ENCODE assay signal across 8 cellular contexts in genomic region chr13:60267498-60268202, GRCh38.
A peak's percentile ranks its signal among the peaks of the same experiment; 100 is the strongest.
DNase-seq lines count a peak whose midpoint lies in the region; ATAC-seq and TF ChIP-seq lines count a peak whose summit lies in the region.

No MANE protein-coding gene starts in this region.

- H3K4me1 Mint-ChIP-seq in chondrocyte (ENCODE audit: low read depth), result peaks cover 16% of the 10 kb centered on the region

- H3K27me3 ChIP-seq in right atrium auricular region (no peaks in the 10 kb centered on the region), skeletal muscle satellite cell (ENCODE audit: control insufficient read depth, insufficient read depth, low read length) (peaks cover 17% of the 10 kb centered on the region)

- H3K27ac Mint-ChIP-seq in chondrocyte (ENCODE audit: unreplicated experiment), result no peak overlapping the region

- ATAC-seq in HG02884 (IDR thresholded peaks at IDR 0.05; ENCODE audit: unreplicated experiment), result peak; percentile 88

- H3K36me3 Mint-ChIP-seq in chondrocyte (ENCODE audit: low read depth), result no peaks in the 10 kb centered on the region

- TF ChIP-seq CTCF in right atrium auricular region (IDR thresholded peaks at IDR 0.05) (no peak), chondrocyte (IDR thresholded peaks at IDR 0.05) (no peak)

- no peak overlapping the region for H3K27ac ChIP-seq in right atrium auricular region

- H3K36me3 ChIP-seq in right atrium auricular region (no peaks in the 10 kb centered on the region), skeletal muscle satellite cell (ENCODE audit: insufficient read depth, low read length) (no peaks in the 10 kb centered on the region)

- H3K27me3 Mint-ChIP-seq in chondrocyte (ENCODE audit: low read depth), result no peaks in the 10 kb centered on the region

- DNase-seq in NCI-H1417 (lab: John Stamatoyannopoulos, UW) (peak; percentile 41 to 89 (median 86)), NCI-H1417 treated with DMSO at 0.1 percent for 48 hours (lab: John Stamatoyannopoulos, UW) (no peak), SW480 (ENCODE audit: low spot score) (peak; percentile 11), right atrium auricular region (ENCODE audit: low spot score) (no peak), chondrocyte (ENCODE audit: low spot score) (no peak), NCI-H1048 (lab: John Stamatoyannopoulos, UW) (no peak)

- H3K4me3 Mint-ChIP-seq in chondrocyte (ENCODE audit: unreplicated experiment), result no peak overlapping the region

- H3K4me2 ChIP-seq in skeletal muscle satellite cell (ENCODE audit: low read length), result peak overlapping the region; percentile 74

- H3K9me3 Mint-ChIP-seq in chondrocyte (ENCODE audit: low read depth), result peaks cover 5% of the 10 kb centered on the region

- H3K4me3 ChIP-seq in right atrium auricular region, result peak overlapping the region; percentile 38 to 40
- peak overlapping the region; percentile 56 for H3K4me3 ChIP-seq in skeletal muscle satellite cell (ENCODE audit: low read length)

- H3K4me1 ChIP-seq in right atrium auricular region (no peaks in the 10 kb centered on the region), skeletal muscle satellite cell (ENCODE audit: control insufficient read depth, insufficient read depth, low read length) (no peaks in the 10 kb centered on the region)

- H3K9me3 ChIP-seq in right atrium auricular region, result peaks cover 0 to 9% of the 10 kb centered on the region in 2 donors
- H3K9me3 ChIP-seq in skeletal muscle satellite cell (replicated peaks; ENCODE audit: low read length), result no peaks in the 10 kb centered on the region

- no peak overlapping the region for H3K9ac ChIP-seq in skeletal muscle satellite cell (ENCODE audit: low read depth, low read length)

Comparison
In these comparisons a context has a peak if more than half of its experiments do, and no peak if none do; other contexts are left out.
1. DNase-seq: peak in NCI-H1417 (3 of 3) and SW480 (single experiment); none in NCI-H1417 treated with DMSO at 0.1 percent for 48 hours (single experiment), right atrium auricular region (single experiment), chondrocyte (single experiment) and NCI-H1048 (single experiment).